In genomic region chrX:12954981-12955380, GRCh38 we compare ENCODE assay signal across 14 cellular contexts. TPM values are rescaled to one million over a fixed set of nuclear protein-coding genes. Genes with fewer than 3 reads are reported as not detected.
DNase-seq lines count a peak whose midpoint lies in the region; ATAC-seq, FAIRE-seq and TF ChIP-seq lines count a peak whose summit lies in the region.
"Had no signal": no experiment of that assay in that cellular context is flagged by ENCODE, and none has a peak within 500 bp of the region (broad histone marks: within the 10 kb centered on the region; RNA-seq: fewer than 3 reads in every experiment).

No MANE protein-coding gene starts in this region.

- H3K4me1 ChIP-seq in gastrocnemius medialis, result no peaks in the 10 kb centered on the region
- H3K4me1 ChIP-seq in pancreas, result peaks cover 0 to 8% (median 0%) of the 10 kb centered on the region in 3 donors
- no peaks in the 10 kb centered on the region for H3K4me1 ChIP-seq in testis

- H3K4me1 Mint-ChIP-seq in activated CD4-positive, alpha-beta T cell treated with anti-CD3 and anti-CD28 coated beads, Interleukin-2, amount 10 ng/mL, durations not matched to agents 7 days and 5 days, result peaks cover 75% of the 10 kb centered on the region

- peak overlapping the region; percentile 96 for H3K27ac Mint-ChIP-seq in activated CD4-positive, alpha-beta T cell treated with anti-CD3 and anti-CD28 coated beads, Interleukin-2, amount 10 ng/mL, durations not matched to agents 7 days and 5 days
- H3K27ac Mint-ChIP-seq in activated naive CD4-positive, alpha-beta T cell treated with anti-CD3 and anti-CD28 coated beads, Interleukin-2, amount 50 U/mL, for 72 hours, result peak overlapping the region; percentile 98

- no peaks in the 10 kb centered on the region for H3K9me3 Mint-ChIP-seq in activated CD4-positive, alpha-beta T cell treated with anti-CD3 and anti-CD28 coated beads, Interleukin-2, amount 10 ng/mL, durations not matched to agents 7 days and 5 days
- no peaks in the 10 kb centered on the region for H3K9me3 Mint-ChIP-seq in activated naive CD4-positive, alpha-beta T cell treated with anti-CD3 and anti-CD28 coated beads, Interleukin-2, amount 50 U/mL, for 72 hours

- no peak for TF ChIP-seq CTCF in gastrocnemius medialis (IDR thresholded peaks at IDR 0.05 in 4 of 5, conservative IDR thresholded peaks at IDR 0.05 in 1 of 5)
- no peak for TF ChIP-seq CTCF in pancreas (IDR thresholded peaks at IDR 0.05)
- TF ChIP-seq CTCF in testis (IDR thresholded peaks at IDR 0.05), result no peak

- in situ Hi-C loops in gastrocnemius medialis (cut with MboI; ENCODE audit: low sequenced_read_pairs in 4 of 4), result loop anchor here (10.0 to 25.0 kb wide), 2 partner anchors 530 to 532 kb away; no protein-coding TSS in a partner anchor

- H3K4me3 ChIP-seq in gastrocnemius medialis (no peak overlapping the region), pancreas (no peak overlapping the region), testis (no peak overlapping the region)

- TF ChIP-seq POLR2A in gastrocnemius medialis (IDR thresholded peaks at IDR 0.05) (no peak), testis (IDR thresholded peaks at IDR 0.05) (no peak)

- no peaks in the 10 kb centered on the region for H3K27me3 ChIP-seq in gastrocnemius medialis
- H3K27me3 ChIP-seq in pancreas, result no peaks in the 10 kb centered on the region
- no peaks in the 10 kb centered on the region for H3K27me3 ChIP-seq in testis

- CTCF ChIA-PET in activated CD4-positive, alpha-beta T cell treated with anti-CD3 and anti-CD28 coated beads, Interleukin-2, amount 10 ng/mL, durations not matched to agents 7 days and 5 days (lab: Charles Lee), result interaction anchor here (1.1 to 3.4 kb wide), 5 partner anchors 8 to 116 kb away, joined by 3 to 25 read pairs (median 6); partner anchors contain the start of gene TMSB4X

- H3K9me3 ChIP-seq in gastrocnemius medialis (no peaks in the 10 kb centered on the region), pancreas (no peaks in the 10 kb centered on the region), testis (no peaks in the 10 kb centered on the region)

- no peak for ATAC-seq in activated naive CD4-positive, alpha-beta T cell treated with anti-CD3 and anti-CD28 coated beads, Interleukin-2, amount 50 U/mL, for 72 hours
- ATAC-seq in gastrocnemius medialis (no peak), pancreas (no peak), left colon (no peak)

- peak overlapping the region; percentile 69 for H3K4me3 Mint-ChIP-seq in activated CD4-positive, alpha-beta T cell treated with anti-CD3 and anti-CD28 coated beads, Interleukin-2, amount 10 ng/mL, durations not matched to agents 7 days and 5 days

- intact Hi-C loops in gastrocnemius medialis (cut with DNase I; ENCODE audit: low total_unique reads), result loop anchor here (10.0 kb wide), 1 partner anchor 700 kb away; the partner anchor contains the start of gene TCEANC
- intact Hi-C loops in pancreas (cut with DNase I), result loop anchor here in 2 of 3 donors (10.0 kb wide), 2 partner anchors 530 to 540 kb away; no protein-coding TSS in a partner anchor
- intact Hi-C loops in left colon (cut with DNase I, micrococcal nuclease), result no loop called here
- intact Hi-C loops in testis (cut with DNase I; ENCODE audit: low total_unique reads), result no loop called here

- H3K27ac ChIP-seq in gastrocnemius medialis (peak overlapping the region in 3 of 4 donors; percentile 59 to 77 (median 70)), pancreas (no peak overlapping the region), testis (no peak overlapping the region)

- no peaks in the 10 kb centered on the region for H3K36me3 ChIP-seq in gastrocnemius medialis
- H3K36me3 ChIP-seq in pancreas, result no peaks in the 10 kb centered on the region
- no peaks in the 10 kb centered on the region for H3K36me3 ChIP-seq in testis (ENCODE audit: low read depth, missing control alignments)

- WGBS in pancreas, 2 donors, result 77 to 83% methylated on average over 4 of the region's 4 CpGs
- WGBS in testis, 2 donors, result 81 to 94% methylated on average over 3 to 4 of the region's 4 CpGs

- FAIRE-seq in pancreas (lab: Jason Lieb, UNC), result no peak
- FAIRE-seq: endometrium, HTR-8/SVneo had no signal

- DNase-seq in activated CD4-positive, alpha-beta T cell treated with anti-CD3 and anti-CD28 coated beads, Interleukin-2, amount 10 ng/mL, durations not matched to agents 7 days and 5 days, result no peak
- DNase-seq in activated CD4-positive, alpha-beta T cell treated with anti-CD3 and anti-CD28 coated beads, Interleukin-2, amount 50 U/mL, for 1 hour, result no peak
- peak; percentile 38 for DNase-seq in MV-4-11 (lab: John Stamatoyannopoulos, UW)
- no peak for DNase-seq in activated naive CD4-positive, alpha-beta T cell treated with anti-CD3 and anti-CD28 coated beads, Interleukin-2, amount 50 U/mL, for 72 hours (ENCODE audit: low spot score in 2 of 2)
- no peak for DNase-seq in gastrocnemius medialis
- no peak for DNase-seq in pancreas
- no peak for DNase-seq in left colon
- no peak for DNase-seq in testis
- DNase-seq: ACHN; NCI-H510A; nucleus accumbens; stimulated activated CD4-positive, alpha-beta T cell treated with anti-CD3 and anti-CD28 coated beads, Interleukin-4, amount 100 ng/mL, for 24 hours had no signal

- POLR2A ChIA-PET in activated CD4-positive, alpha-beta T cell treated with anti-CD3 and anti-CD28 coated beads, Interleukin-2, amount 10 ng/mL, durations not matched to agents 7 days and 5 days (lab: Charles Lee), result no interaction called here

- no peaks in the 10 kb centered on the region for H3K27me3 Mint-ChIP-seq in activated CD4-positive, alpha-beta T cell treated with anti-CD3 and anti-CD28 coated beads, Interleukin-2, amount 10 ng/mL, durations not matched to agents 7 days and 5 days

- peaks cover 2% of the 10 kb centered on the region for H3K36me3 Mint-ChIP-seq in activated CD4-positive, alpha-beta T cell treated with anti-CD3 and anti-CD28 coated beads, Interleukin-2, amount 10 ng/mL, durations not matched to agents 7 days and 5 days (ENCODE audit: low read depth)
- peaks cover 0 to 5% of the 10 kb centered on the region in 2 donors for H3K36me3 Mint-ChIP-seq in activated naive CD4-positive, alpha-beta T cell treated with anti-CD3 and anti-CD28 coated beads, Interleukin-2, amount 50 U/mL, for 72 hours

RNA-seq across cellular contexts. Expression of gene TMSB4X, which starts 19.9 kb away (rescaled TPM):
- total RNA-seq in activated CD4-positive, alpha-beta T cell treated with anti-CD3 and anti-CD28 coated beads, Interleukin-2, amount 10 ng/mL, durations not matched to agents 7 days and 5 days, result 1,000 to 10,000 TPM; 9,113 to 9,418 TPM
- total RNA-seq in activated naive CD4-positive, alpha-beta T cell treated with anti-CD3 and anti-CD28 coated beads, Interleukin-2, amount 50 U/mL, for 72 hours, result over 10,000 TPM in 1 of 2 donors, 1,000 to 10,000 TPM in 1; 8,550 to 11,762 TPM
- total RNA-seq in gastrocnemius medialis (100 to 1,000 TPM; 492 to 653 (median 526) TPM), pancreas (1,000 to 10,000 TPM in 2 of 6 donors, 100 to 1,000 TPM in 4; 460 to 1,697 (median 685) TPM), left colon (1,000 to 10,000 TPM; 4,840 to 5,007 TPM), testis (100 to 1,000 TPM; 384 to 669 TPM)
- polyA plus RNA-seq in pancreas (1,000 to 10,000 TPM; 2,074 to 2,276 TPM), testis (ENCODE audit: insufficient read depth, low read depth, low replicate concordance) (1,448 TPM)

RNA-seq across cellular contexts. Expression of gene TLR8, which starts 48.6 kb away (rescaled TPM):
- not detected for total RNA-seq in activated CD4-positive, alpha-beta T cell treated with anti-CD3 and anti-CD28 coated beads, Interleukin-2, amount 10 ng/mL, durations not matched to agents 7 days and 5 days
- total RNA-seq in activated naive CD4-positive, alpha-beta T cell treated with anti-CD3 and anti-CD28 coated beads, Interleukin-2, amount 50 U/mL, for 72 hours, result not detected
- total RNA-seq in gastrocnemius medialis (under 1 TPM; 0.42 to 0.97 (median 0.62) TPM), pancreas (1 to 10 TPM in 2 of 6 donors, under 1 TPM in 4; 0.05 to 2.0 (median 0.47) TPM), left colon (1 to 10 TPM in 1 of 2 donors, under 1 TPM in 1; 0.37 to 1.5 TPM), testis (under 1 TPM; 0.08 to 0.50 TPM)
- polyA plus RNA-seq in pancreas (under 1 TPM; 0.04 to 0.05 TPM), testis (ENCODE audit: insufficient read depth, low read depth, low replicate concordance) (1.3 TPM)

Comparison
In these comparisons a context has a peak if more than half of its experiments do, and no peak if none do; other contexts are left out.
1. H3K27ac ChIP-seq: peak in gastrocnemius medialis (3 of 4); none in pancreas (0 of 4) and testis (0 of 2).
2. intact Hi-C loops: an anchor here in gastrocnemius medialis (10.0 kb wide) and pancreas (10.0 kb wide); none called in left colon and testis.